Comparison of ENCODE assay signal across 26 cellular contexts in genomic region chr16:47983999-47984580, GRCh38.
DNase-seq lines count a peak whose midpoint lies in the region; ATAC-seq and TF ChIP-seq lines count a peak whose summit lies in the region.
"Had no signal": no experiment of that assay in that cellular context is flagged by ENCODE, and none has a peak within 500 bp of the region (broad histone marks: within the 10 kb centered on the region; RNA-seq: fewer than 3 reads in every experiment).

No MANE protein-coding gene starts in this region.

- peaks cover 8% of the 10 kb centered on the region for H3K27me3 Mint-ChIP-seq in activated CD8-positive, alpha-beta T cell treated with anti-CD3 and anti-CD28 coated beads for 36 hours
- peaks cover 4 to 6% of the 10 kb centered on the region in 2 donors for H3K27me3 Mint-ChIP-seq in CD4-positive, alpha-beta memory T cell

- no peak overlapping the region for H3K27ac Mint-ChIP-seq in activated CD8-positive, alpha-beta T cell treated with anti-CD3 and anti-CD28 coated beads for 36 hours
- no peak overlapping the region for H3K27ac Mint-ChIP-seq in CD4-positive, alpha-beta memory T cell

- POLR2A ChIA-PET in activated CD8-positive, alpha-beta T cell treated with anti-CD3 and anti-CD28 coated beads for 36 hours (lab: Charles Lee), result no interaction called here
- POLR2A ChIA-PET in CD4-positive, alpha-beta memory T cell (lab: Charles Lee; ENCODE audit: partially characterized antibody), result no interaction called here

- H3K36me3 ChIP-seq in adrenal gland (replicated peaks in 1 of 2) (no peaks in the 10 kb centered on the region), psoas muscle (ENCODE audit: insufficient read depth in 1 of 2, low read depth in 1 of 2) (no peaks in the 10 kb centered on the region)
- H3K36me3 ChIP-seq in CD4-positive, alpha-beta memory T cell (ENCODE audit: insufficient read depth, low read length), result no peaks in the 10 kb centered on the region
- H3K36me3 ChIP-seq: BE2C, Peyer's patch had no signal

- TF ChIP-seq CTCF in adrenal gland (IDR thresholded peaks at IDR 0.05), result no peak
- no peak for TF ChIP-seq CTCF in fibroblast of mammary gland (conservative IDR thresholded peaks at IDR 0.05; ENCODE audit: control insufficient read depth, insufficient read depth, low read depth, low read length)
- no peak for TF ChIP-seq CTCF in activated CD8-positive, alpha-beta T cell treated with anti-CD3 and anti-CD28 coated beads for 36 hours (IDR thresholded peaks at IDR 0.05)
- TF ChIP-seq CTCF in psoas muscle (IDR thresholded peaks at IDR 0.05), result no peak

- H3K9me3 Mint-ChIP-seq in activated CD8-positive, alpha-beta T cell treated with anti-CD3 and anti-CD28 coated beads for 36 hours, result no peaks in the 10 kb centered on the region
- H3K9me3 Mint-ChIP-seq in CD4-positive, alpha-beta memory T cell, result peaks cover 0 to 5% (median 1%) of the 10 kb centered on the region in 8 donors

- no peak for ATAC-seq in activated CD8-positive, alpha-beta T cell treated with anti-CD3 and anti-CD28 coated beads for 36 hours
- ATAC-seq in psoas muscle, result no peak
- ATAC-seq: HepG2 had no signal

- WGBS in adrenal gland, 4 donors, result 53 to 64% (median 63%) methylated on average over 5 of the region's 5 CpGs
- WGBS in psoas muscle, 3 donors, result 88 to 91% (median 91%) methylated on average over 5 of the region's 5 CpGs

- H3K27me3 ChIP-seq in adrenal gland (no peaks in the 10 kb centered on the region), psoas muscle (ENCODE audit: insufficient read depth in 3 of 3, low read length in 2 of 3) (no peaks in the 10 kb centered on the region)
- no peaks in the 10 kb centered on the region for H3K27me3 ChIP-seq in CD4-positive, alpha-beta memory T cell (ENCODE audit: insufficient read depth, low read length)
- H3K27me3 ChIP-seq: BE2C, Peyer's patch had no signal

- H3K27ac ChIP-seq in adrenal gland (no peak overlapping the region), psoas muscle (no peak overlapping the region)
- no peak overlapping the region for H3K27ac ChIP-seq in CD4-positive, alpha-beta memory T cell (ENCODE audit: low read depth, low read length)
- H3K27ac ChIP-seq: 22Rv1, GM23248, Peyer's patch had no signal

- H3K4me3 Mint-ChIP-seq in activated CD8-positive, alpha-beta T cell treated with anti-CD3 and anti-CD28 coated beads for 36 hours, result no peak overlapping the region
- no peak overlapping the region for H3K4me3 Mint-ChIP-seq in CD4-positive, alpha-beta memory T cell
- H3K4me3 Mint-ChIP-seq: CD14-positive monocyte had no signal

- no peaks in the 10 kb centered on the region for H3K9me3 ChIP-seq in adrenal gland (replicated peaks in 1 of 3)
- H3K9me3 ChIP-seq in CD4-positive, alpha-beta memory T cell (ENCODE audit: control insufficient read depth in 1 of 2, low read length in 2 of 2), result no peaks in the 10 kb centered on the region
- H3K9me3 ChIP-seq in psoas muscle, result no peaks in the 10 kb centered on the region
- H3K9me3 ChIP-seq: BE2C, Peyer's patch, SK-N-SH had no signal

- H3K4me1 ChIP-seq in adrenal gland (replicated peaks in 1 of 2) (no peaks in the 10 kb centered on the region), psoas muscle (no peaks in the 10 kb centered on the region)
- no peaks in the 10 kb centered on the region for H3K4me1 ChIP-seq in CD4-positive, alpha-beta memory T cell (ENCODE audit: insufficient read depth, low read length)
- H3K4me1 ChIP-seq: BE2C, Peyer's patch had no signal

- intact Hi-C loops in adrenal gland (cut with DNase I), result no loop called here
- intact Hi-C loops in activated CD8-positive, alpha-beta T cell treated with anti-CD3 and anti-CD28 coated beads for 36 hours (cut with micrococcal nuclease), result no loop called here
- intact Hi-C loops in CD4-positive, alpha-beta memory T cell (cut with micrococcal nuclease), result no loop called here
- intact Hi-C loops in psoas muscle (cut with DNase I), result no loop called here

- DNase-seq in NCI-H82 (lab: John Stamatoyannopoulos, UW), result peak; percentile 37
- DNase-seq in NCI-H82 treated with DMSO at 0.1 percent for 48 hours (lab: John Stamatoyannopoulos, UW; ENCODE audit: unreplicated experiment), result no peak
- peak in 4 of 7 donors; percentile 23 to 31 (median 24) for DNase-seq in adrenal gland
- DNase-seq in fibroblast of mammary gland (ENCODE audit: low read depth), result peak; percentile 31
- DNase-seq in activated CD8-positive, alpha-beta T cell treated with anti-CD3 and anti-CD28 coated beads for 36 hours, result no peak
- DNase-seq in CD4-positive, alpha-beta memory T cell, result no peak
- DNase-seq in psoas muscle, result no peak
- DNase-seq: ACHN; BE2C; Calu3; DMS79 treated with DMSO at 0.1 percent for 48 hours; GM23248; H7; Karpas-422; NCI-H1092 treated with DMSO at 0.1 percent for 48 hours; NCI-H1436; NCI-H1930; NCI-H2107; NCI-H524; NCI-H748 treated with DMSO at 0.1 percent for 48 hours; NK-92 treated with Interleukin-12 subunit alpha and Interleukin-12 subunit beta, amount 100 ng/mL, for 24 hours; Peyer's patch; SK-N-SH had no signal

- H3K4me3 ChIP-seq in adrenal gland, result no peak overlapping the region
- H3K4me3 ChIP-seq in fibroblast of mammary gland (ENCODE audit: control insufficient read depth, low read depth, low read length), result no peak overlapping the region
- H3K4me3 ChIP-seq in CD4-positive, alpha-beta memory T cell (ENCODE audit: low read length in 2 of 2), result no peak overlapping the region
- no peak overlapping the region for H3K4me3 ChIP-seq in psoas muscle
- H3K4me3 ChIP-seq: GM23248, Peyer's patch had no signal

- no peak for TF ChIP-seq POLR2A in adrenal gland (IDR thresholded peaks at IDR 0.05)

- CTCF ChIA-PET in activated CD8-positive, alpha-beta T cell treated with anti-CD3 and anti-CD28 coated beads for 36 hours (lab: Charles Lee), result no interaction called here
- CTCF ChIA-PET in CD4-positive, alpha-beta memory T cell (lab: Charles Lee; ENCODE audit: partially characterized antibody), result no interaction called here

- no peaks in the 10 kb centered on the region for H3K36me3 Mint-ChIP-seq in activated CD8-positive, alpha-beta T cell treated with anti-CD3 and anti-CD28 coated beads for 36 hours (ENCODE audit: low read depth)
- H3K36me3 Mint-ChIP-seq in CD4-positive, alpha-beta memory T cell, result no peaks in the 10 kb centered on the region
- H3K36me3 Mint-ChIP-seq: CD14-positive monocyte had no signal

- H3K4me1 Mint-ChIP-seq in activated CD8-positive, alpha-beta T cell treated with anti-CD3 and anti-CD28 coated beads for 36 hours (ENCODE audit: low read depth), result no peaks in the 10 kb centered on the region
- no peaks in the 10 kb centered on the region for H3K4me1 Mint-ChIP-seq in CD4-positive, alpha-beta memory T cell
- H3K4me1 Mint-ChIP-seq: CD14-positive monocyte had no signal

Comparison
In these comparisons a context has a peak if more than half of its experiments do, and no peak if none do; other contexts are left out.
1. DNase-seq: peak in NCI-H82 (single experiment), adrenal gland (4 of 7) and fibroblast of mammary gland (single experiment); none in NCI-H82 treated with DMSO at 0.1 percent for 48 hours (single experiment), activated CD8-positive, alpha-beta T cell treated with anti-CD3 and anti-CD28 coated beads for 36 hours (single experiment), CD4-positive, alpha-beta memory T cell (0 of 5) and psoas muscle (0 of 2).